Comparison of ENCODE assay signal across 18 cellular contexts in genomic region chr1:6121021-6121421, GRCh38. TPM values are rescaled to one million over a fixed set of nuclear protein-coding genes. Genes with fewer than 3 reads are reported as not detected.
A peak's percentile ranks its signal among the peaks of the same experiment; 100 is the strongest.
DNase-seq lines count a peak whose midpoint lies in the region; ATAC-seq, FAIRE-seq and TF ChIP-seq lines count a peak whose summit lies in the region.
"Had no signal": no experiment of that assay in that cellular context is flagged by ENCODE, and none has a peak within 500 bp of the region (broad histone marks: within the 10 kb centered on the region; RNA-seq: fewer than 3 reads in every experiment).

No MANE protein-coding gene starts in this region.

- H3K18ac ChIP-seq in H1 (ENCODE audit: extremely low read depth, low read length) = no peak overlapping the region

- H3K4me2 ChIP-seq in H1 (ENCODE audit: insufficient read depth in 1 of 2, low read depth in 2 of 2, low read length in 2 of 2) (no peak overlapping the region), Karpas-422 (ENCODE audit: low read depth, low read length, poor library complexity, severe bottlenecking) (no peak overlapping the region)
- H3K4me2 ChIP-seq: BLaER1 had no signal

- no peak for TF ChIP-seq RAD21 in H1 (IDR thresholded peaks at IDR 0.05 in 1 of 2, conservative IDR thresholded peaks at IDR 0.05 in 1 of 2; ENCODE audit: low read depth in 2 of 2, low read length in 2 of 2)

- WGBS in H1 (ENCODE audit: extremely low coverage in 1 of 2, insufficient coverage in 1 of 2, insufficient read length in 1 of 2, insufficient replicate concordance in 2 of 2, low coverage in 1 of 2, low lambda C conversion rate in 2 of 2, missing lambda C conversion rate in 1 of 2), 2 experiments = 82% methylated on average over 15 of the region's 18 CpGs; no CpG with 5 or more reads in 1 of the 2 experiments

- no peak overlapping the region for H3K23ac ChIP-seq in H1 (ENCODE audit: insufficient read length)

- POLR2A ChIA-PET in H1 (lab: Charles Lee; ENCODE audit: partially characterized antibody) = no interaction called here

- no peak overlapping the region for H2BK15ac ChIP-seq in H1 (ENCODE audit: low read length)

- no peak overlapping the region for H2AFZ ChIP-seq in H1 (ENCODE audit: low read length)
- no peak overlapping the region for H2AFZ ChIP-seq in Karpas-422 (ENCODE audit: low read length)

- H3K9me2 ChIP-seq in Karpas-422 (replicated peaks; ENCODE audit: insufficient read depth, low read length) = no peaks in the 10 kb centered on the region

- H2BK5ac ChIP-seq in H1 (ENCODE audit: low read depth, low read length) = no peak overlapping the region

- H3K27me3 ChIP-seq in H1 (replicated peaks in 1 of 4; ENCODE audit: control insufficient read depth in 3 of 4, extremely low read depth in 1 of 4, insufficient read depth in 3 of 4, low read length in 3 of 4) (no peaks in the 10 kb centered on the region), lower lobe of right lung (ENCODE audit: low read depth) (peaks cover 3% of the 10 kb centered on the region), upper lobe of right lung (no peaks in the 10 kb centered on the region), Karpas-422 (ENCODE audit: low read length) (no peaks in the 10 kb centered on the region)
- H3K27me3 ChIP-seq: BLaER1 had no signal

- H3K56ac ChIP-seq in H1 (replicated peaks; ENCODE audit: insufficient read length, low read depth, low read length) = no peak overlapping the region

- no peak overlapping the region for H2BK120ac ChIP-seq in H1 (replicated peaks; ENCODE audit: low read depth, low read length)

- no peak for TF ChIP-seq POLR2A in H1 (IDR thresholded peaks at IDR 0.05; ENCODE audit: control extremely low read depth in 1 of 2, low read depth in 2 of 2, low read length in 2 of 2)

- H4K20me1 ChIP-seq in H1 (replicated peaks in 1 of 2; ENCODE audit: control insufficient read depth in 1 of 2, insufficient read depth in 2 of 2, low read length in 2 of 2) (no peaks in the 10 kb centered on the region), Karpas-422 (ENCODE audit: insufficient read depth, low read depth, low read length) (no peaks in the 10 kb centered on the region)
- H4K20me1 ChIP-seq: BLaER1 had no signal

- H3K36me3 ChIP-seq in H1 (ENCODE audit: control insufficient read depth in 2 of 4, insufficient read depth in 4 of 4, low read length in 3 of 4) = no peaks in the 10 kb centered on the region
- no peaks in the 10 kb centered on the region for H3K36me3 ChIP-seq in lower lobe of right lung
- no peaks in the 10 kb centered on the region for H3K36me3 ChIP-seq in upper lobe of right lung
- H3K36me3 ChIP-seq in Karpas-422 (ENCODE audit: insufficient read depth, low read length) = no peaks in the 10 kb centered on the region
- H3K36me3 ChIP-seq: BLaER1, HAP-1 had no signal

- no peaks in the 10 kb centered on the region for H3K79me2 ChIP-seq in H1 (ENCODE audit: control insufficient read depth in 1 of 2, insufficient read depth in 2 of 2, low read length in 2 of 2)
- no peaks in the 10 kb centered on the region for H3K79me2 ChIP-seq in Karpas-422 (ENCODE audit: low read length)

- H3K27ac ChIP-seq in H1 (ENCODE audit: low read depth, low read length) = no peak overlapping the region
- no peak overlapping the region for H3K27ac ChIP-seq in lower lobe of right lung
- no peak overlapping the region for H3K27ac ChIP-seq in upper lobe of right lung
- H3K27ac ChIP-seq in Karpas-422 (ENCODE audit: low read length) = no peak overlapping the region
- H3K27ac ChIP-seq: BLaER1, HL-60 had no signal

- no peaks in the 10 kb centered on the region for H3K23me2 ChIP-seq in H1 (ENCODE audit: low read depth, low read length)

- DNase-seq in Right ventricle myocardium superior = peak; percentile 8
- no peak for DNase-seq in left cardiac atrium
- no peak for DNase-seq in H1 (ENCODE audit: low read depth in 1 of 2, low spot score in 2 of 2)
- peak; percentile 26 for DNase-seq in lower lobe of right lung
- DNase-seq in upper lobe of right lung = peak; percentile 44
- no peak for DNase-seq in Karpas-422
- no peak for DNase-seq in NAMALWA (ENCODE audit: low spot score)
- DNase-seq: 8988T; CD4-positive, alpha-beta memory T cell; DMS79 treated with DMSO at 0.1 percent for 48 hours; GF-D8; GOT3 had no signal

- no peak overlapping the region for H3K4ac ChIP-seq in H1 (replicated peaks; ENCODE audit: insufficient read length, low read depth, low read length)

- H2BK20ac ChIP-seq in H1 (ENCODE audit: low read length) = no peak overlapping the region

- intact Hi-C loops in Right ventricle myocardium superior (cut with DNase I) = no loop called here
- intact Hi-C loops in left cardiac atrium (cut with DNase I) = no loop called here
- intact Hi-C loops in lower lobe of right lung (cut with DNase I) = no loop called here
- intact Hi-C loops in upper lobe of right lung (cut with DNase I) = no loop called here

- H3K4me3 ChIP-seq in H1 (ENCODE audit: extremely low read depth in 1 of 4, insufficient read depth in 2 of 4, low read depth in 3 of 4, low read length in 4 of 4) = no peak overlapping the region
- H3K4me3 ChIP-seq in lower lobe of right lung = no peak overlapping the region
- no peak overlapping the region for H3K4me3 ChIP-seq in upper lobe of right lung
- H3K4me3 ChIP-seq in Karpas-422 (ENCODE audit: low read length) = no peak overlapping the region
- H3K4me3 ChIP-seq: BLaER1, HAP-1 had no signal

- no peak overlapping the region for H3K14ac ChIP-seq in H1 (ENCODE audit: insufficient read length)

- H4K8ac ChIP-seq in H1 (ENCODE audit: extremely low read depth, insufficient read depth, low read length) = peak overlapping the region; percentile 51; the same call in 1 of the 2 replicates

- no peaks in the 10 kb centered on the region; a peak in 2 of 7 replicates for H3K4me1 ChIP-seq in H1 (replicated peaks in 1 of 4; ENCODE audit: control insufficient read depth in 3 of 4, insufficient read depth in 4 of 4, low read length in 3 of 4)
- no peaks in the 10 kb centered on the region for H3K4me1 ChIP-seq in lower lobe of right lung
- no peaks in the 10 kb centered on the region for H3K4me1 ChIP-seq in upper lobe of right lung
- H3K4me1 ChIP-seq in Karpas-422 (ENCODE audit: low read length) = no peaks in the 10 kb centered on the region
- H3K4me1 ChIP-seq: HAP-1 had no signal

- H3K9ac ChIP-seq in H1 (replicated peaks in 1 of 4; ENCODE audit: extremely low read depth in 1 of 4, low read depth in 3 of 4, low read length in 3 of 4) = no peak overlapping the region
- H3K9ac ChIP-seq in Karpas-422 (ENCODE audit: low read length) = no peak overlapping the region
- H3K9ac ChIP-seq: BLaER1 had no signal

- no peak overlapping the region for H2BK12ac ChIP-seq in H1 (ENCODE audit: low read depth, low read length)

- H2AK5ac ChIP-seq in H1 (ENCODE audit: low read depth, low read length) = no peak overlapping the region

- no peak overlapping the region for H4K5ac ChIP-seq in H1 (ENCODE audit: insufficient read length, low read depth, low read length)

- CTCF ChIA-PET in H1 (lab: Charles Lee; ENCODE audit: partially characterized antibody) = interaction anchor here (0.6 to 0.9 kb wide), 4 partner anchors 9 to 91 kb away, joined by 3 to 4 read pairs (median 3); no protein-coding TSS in a partner anchor

- no peak overlapping the region for H4K91ac ChIP-seq in H1 (replicated peaks; ENCODE audit: insufficient read length, low read length)

- H3K79me1 ChIP-seq in H1 (ENCODE audit: low read depth, low read length) = no peaks in the 10 kb centered on the region

- ATAC-seq in Right ventricle myocardium superior (ENCODE audit: poor library complexity) (no peak), left cardiac atrium (no peak), lower lobe of right lung (no peak), upper lobe of right lung (no peak), HG02885 (IDR thresholded peaks at IDR 0.05; ENCODE audit: poor library complexity, unreplicated experiment) (no peak)

- TF ChIP-seq CTCF in H1 (IDR thresholded peaks at IDR 0.05; ENCODE audit: control extremely low read depth in 1 of 3, insufficient read depth in 1 of 3, low read depth in 1 of 3, low read length in 3 of 3) (no peak), lower lobe of right lung (IDR thresholded peaks at IDR 0.05) (no peak), upper lobe of right lung (IDR thresholded peaks at IDR 0.05) (no peak)

- no peak for FAIRE-seq in H1 (lab: Jason Lieb, UNC)

- H3K9me3 ChIP-seq in H1 (ENCODE audit: insufficient read depth in 2 of 2, low read depth in 1 of 2, low read length in 1 of 2) (no peaks in the 10 kb centered on the region), lower lobe of right lung (peaks cover 7% of the 10 kb centered on the region), upper lobe of right lung (no peaks in the 10 kb centered on the region), Karpas-422 (ENCODE audit: low read length) (no peaks in the 10 kb centered on the region; the same call in 1 of the 2 replicates)
- H3K9me3 ChIP-seq: HAP-1 had no signal

- no peak for TF ChIP-seq EP300 in H1 (IDR thresholded peaks at IDR 0.05; ENCODE audit: borderline replicate concordance in 1 of 2, low read depth in 2 of 2, low read length in 2 of 2)

TF ChIP-seq in H1, 55 proteins besides CTCF, POLR2A, EP300 and RAD21:
- TF ChIP-seq TAF7 (optimal IDR thresholded peaks at IDR 0.05; ENCODE audit: borderline replicate concordance, low read depth, low read length) = no peak
- TF ChIP-seq SRF (IDR thresholded peaks at IDR 0.05; ENCODE audit: low read depth, low read length) = no peak

RNA-seq across cellular contexts. Expression of gene CHD5, which starts 59.1 kb away (rescaled TPM):
- total RNA-seq in Right ventricle myocardium superior (not detected), left cardiac atrium (under 1 TPM; 0.12 to 0.39 TPM), lower lobe of right lung (0.56 TPM), upper lobe of right lung (0.23 TPM)
- total RNA-seq in H1 (2021; fragmentation: NEBNext Ultra II Directional; extraction: Animal tissue kit (Norgen Biotek cat#: 25700)) = 0.94 and 1.8 TPM in 2 replicates
- 0.42 and 0.58 TPM in 2 replicates for polyA plus RNA-seq in H1 (2011; rRNA removed)
- polyA plus RNA-seq in H1 (2011; cell fraction: cytosol; rRNA removed) = 0.48 TPM
- 3.5 TPM for polyA plus RNA-seq in H1 (2011; cell fraction: nucleus; rRNA removed)
- 0.48 to 1.5 TPM (median 0.97 TPM) in 4 replicates for polyA plus RNA-seq in H1 (2012, experiment 1 of 2)
- polyA plus RNA-seq in H1 (2012, experiment 2 of 2) = 0.43 TPM
- polyA plus RNA-seq in H1 (2013, experiment 1 of 2) = 0.77 TPM
- 0.31 TPM for polyA plus RNA-seq in H1 (2013, experiment 2 of 2)
- 0.47 and 0.80 TPM in 2 replicates for polyA minus RNA-seq in H1 (2011; rRNA and poly(A)+ RNA removed)
- polyA minus RNA-seq in H1 (2011; cell fraction: cytosol; rRNA and poly(A)+ RNA removed) = 0.37 TPM
- polyA minus RNA-seq in H1 (2011; cell fraction: nucleus; rRNA and poly(A)+ RNA removed) = 0.90 TPM
- total RNA-seq in Karpas-422 (2014; rRNA removed; shearing (Covaris generic); ENCODE audit: low replicate concordance) = not detected in 2 replicates
- total RNA-seq: HT1080 had no signal
- polyA plus RNA-seq: CD14-positive monocyte; CD4-positive, alpha-beta memory T cell had no signal

Comparison
In these comparisons a context has a peak if more than half of its experiments do, and no peak if none do; other contexts are left out.
1. DNase-seq: peak in Right ventricle myocardium superior (single experiment), lower lobe of right lung (single experiment) and upper lobe of right lung (single experiment); none in left cardiac atrium (single experiment), H1 (0 of 2), Karpas-422 (single experiment) and NAMALWA (single experiment).